In genomic region chr12:98606367-98606985, GRCh38 we compare ENCODE assay signal across 1 cellular context.
A peak's percentile ranks its signal among the peaks of the same experiment; 100 is the strongest.
TF ChIP-seq lines count a peak whose summit lies in the region.

No MANE protein-coding gene starts in this region.

TF ChIP-seq in HepG2, 621 proteins besides CTCF, POLR2A, EP300 and RAD21:
- TF ChIP-seq BCL6 (CRISPR knock-in tag; IDR thresholded peaks at IDR 0.05): peak; percentile 84
- peak; percentile 54; the same call in 1 of the 2 replicates for TF ChIP-seq CEBPB (IDR thresholded peaks at IDR 0.05; ENCODE audit: borderline replicate concordance, low read depth, low read length)
- TF ChIP-seq FOXA3 (CRISPR knock-in tag; IDR thresholded peaks at IDR 0.05): no peak
- no peak for TF ChIP-seq ZBTB7B (CRISPR knock-in tag; IDR thresholded peaks at IDR 0.05)
- no peak for TF ChIP-seq DPF2 (CRISPR knock-in tag; IDR thresholded peaks at IDR 0.05; ENCODE audit: borderline replicate concordance, low read depth)
- TF ChIP-seq ZNF432 (CRISPR knock-in tag; IDR thresholded peaks at IDR 0.05; ENCODE audit: borderline replicate concordance): no peak
- no peak for TF ChIP-seq NR1H2 (CRISPR knock-in tag; IDR thresholded peaks at IDR 0.05; ENCODE audit: borderline replicate concordance, low read depth)
- no peak for TF ChIP-seq GPN1 (CRISPR knock-in tag; IDR thresholded peaks at IDR 0.05; ENCODE audit: borderline replicate concordance)
